ENCODE assay signal across 8 cellular contexts in genomic region chr3:53160335-53160659, GRCh38. TPM values are rescaled to one million over a fixed set of nuclear protein-coding genes. Genes with fewer than 3 reads are reported as not detected.
DNase-seq lines count a peak whose midpoint lies in the region; ATAC-seq and TF ChIP-seq lines count a peak whose summit lies in the region.

No MANE protein-coding gene starts in this region.

- H3K36me3 Mint-ChIP-seq in T-helper 1 cell treated with Interleukin-12 subunit alpha and Interleukin-12 subunit beta and Interleukin-4 antibody, amounts not matched to agents 30 μg/mL and 1 μg/mL, for 36 hours (ENCODE audit: low read depth) = no peaks in the 10 kb centered on the region
- H3K36me3 Mint-ChIP-seq in activated naive CD8-positive, alpha-beta T cell treated with anti-CD3 and anti-CD28 coated beads, Interleukin-2, amount 10 ng/mL, durations not matched to agents 7 days and 5 days = no peaks in the 10 kb centered on the region

- DNase-seq in T-helper 1 cell (no peak), kidney epithelial cell (ENCODE audit: low read depth) (no peak), NCI-H748 treated with DMSO at 0.1 percent for 48 hours (lab: John Stamatoyannopoulos, UW) (no peak), NCI-H526 treated with DMSO at 0.1 percent for 48 hours (lab: John Stamatoyannopoulos, UW) (no peak)
- DNase-seq in activated naive CD8-positive, alpha-beta T cell treated with anti-CD3 and anti-CD28 coated beads, Interleukin-2, amount 10 ng/mL, durations not matched to agents 7 days and 5 days = no peak

- H3K9me3 ChIP-seq in stomach smooth muscle (ENCODE audit: control insufficient read depth in 2 of 2, low read length in 2 of 2) = no peaks in the 10 kb centered on the region

- POLR2A ChIA-PET in activated naive CD8-positive, alpha-beta T cell treated with anti-CD3 and anti-CD28 coated beads, Interleukin-2, amount 10 ng/mL, durations not matched to agents 7 days and 5 days (lab: Charles Lee) = interaction anchor here (0.7 to 1.6 kb wide), 9 partner anchors 9 to 51 kb away, joined by 3 to 5 read pairs (median 3); no protein-coding TSS in a partner anchor

- peak overlapping the region; percentile 63 for H3K4me3 ChIP-seq in kidney epithelial cell (ENCODE audit: low read depth, low read length)
- H3K4me3 ChIP-seq in stomach smooth muscle (ENCODE audit: low read length in 2 of 2) = peak overlapping the region; percentile 56 to 84

- H3K4me3 Mint-ChIP-seq in T-helper 1 cell treated with Interleukin-12 subunit alpha and Interleukin-12 subunit beta and Interleukin-4 antibody, amounts not matched to agents 30 μg/mL and 1 μg/mL, for 36 hours = peak overlapping the region; percentile 92
- H3K4me3 Mint-ChIP-seq in activated naive CD8-positive, alpha-beta T cell treated with anti-CD3 and anti-CD28 coated beads, Interleukin-2, amount 10 ng/mL, durations not matched to agents 7 days and 5 days = peak overlapping the region; percentile 66

- no peaks in the 10 kb centered on the region for H3K9me3 Mint-ChIP-seq in T-helper 1 cell treated with Interleukin-12 subunit alpha and Interleukin-12 subunit beta and Interleukin-4 antibody, amounts not matched to agents 30 μg/mL and 1 μg/mL, for 36 hours
- H3K9me3 Mint-ChIP-seq in activated naive CD8-positive, alpha-beta T cell treated with anti-CD3 and anti-CD28 coated beads, Interleukin-2, amount 10 ng/mL, durations not matched to agents 7 days and 5 days = no peaks in the 10 kb centered on the region

- peaks cover 27% of the 10 kb centered on the region for H3K4me1 ChIP-seq in stomach smooth muscle (ENCODE audit: control insufficient read depth, insufficient read depth, low read length)

- H3K27ac ChIP-seq in stomach smooth muscle (ENCODE audit: low read length) = no peak overlapping the region

- H3K36me3 ChIP-seq in kidney epithelial cell (ENCODE audit: control insufficient read depth, insufficient read depth, low read length) = no peaks in the 10 kb centered on the region
- H3K36me3 ChIP-seq in stomach smooth muscle (ENCODE audit: control insufficient read depth in 2 of 2, insufficient read depth in 2 of 2, low read length in 2 of 2) = no peaks in the 10 kb centered on the region

- H3K27me3 Mint-ChIP-seq in T-helper 1 cell treated with Interleukin-12 subunit alpha and Interleukin-12 subunit beta and Interleukin-4 antibody, amounts not matched to agents 30 μg/mL and 1 μg/mL, for 36 hours (ENCODE audit: low read depth) = peaks cover 42% of the 10 kb centered on the region
- peaks cover 40% of the 10 kb centered on the region for H3K27me3 Mint-ChIP-seq in activated naive CD8-positive, alpha-beta T cell treated with anti-CD3 and anti-CD28 coated beads, Interleukin-2, amount 10 ng/mL, durations not matched to agents 7 days and 5 days

- TF ChIP-seq CTCF in kidney epithelial cell (IDR thresholded peaks at IDR 0.05; ENCODE audit: insufficient read depth, low read length, poor library complexity, severe bottlenecking) = no peak

- no peak for ATAC-seq in activated naive CD8-positive, alpha-beta T cell treated with anti-CD3 and anti-CD28 coated beads, Interleukin-2, amount 10 ng/mL, durations not matched to agents 7 days and 5 days (ENCODE audit: low read depth)
- ATAC-seq in esophagus mucosa = no peak

- H3K9ac ChIP-seq in stomach smooth muscle (ENCODE audit: low read length in 2 of 2) = peak overlapping the region in 1 of 2 donors; percentile 60

- H3K4me1 Mint-ChIP-seq in T-helper 1 cell treated with Interleukin-12 subunit alpha and Interleukin-12 subunit beta and Interleukin-4 antibody, amounts not matched to agents 30 μg/mL and 1 μg/mL, for 36 hours (ENCODE audit: low read depth) = peaks cover 22% of the 10 kb centered on the region
- peaks cover 15% of the 10 kb centered on the region for H3K4me1 Mint-ChIP-seq in activated naive CD8-positive, alpha-beta T cell treated with anti-CD3 and anti-CD28 coated beads, Interleukin-2, amount 10 ng/mL, durations not matched to agents 7 days and 5 days

- H3K27me3 ChIP-seq in kidney epithelial cell (ENCODE audit: control insufficient read depth, insufficient read depth, low read length) = peaks cover 4% of the 10 kb centered on the region
- H3K27me3 ChIP-seq in stomach smooth muscle (ENCODE audit: control insufficient read depth in 1 of 2, insufficient read depth in 2 of 2, low read length in 2 of 2) = peaks cover 5 to 7% of the 10 kb centered on the region in 2 donors

- H3K27ac Mint-ChIP-seq in T-helper 1 cell treated with Interleukin-12 subunit alpha and Interleukin-12 subunit beta and Interleukin-4 antibody, amounts not matched to agents 30 μg/mL and 1 μg/mL, for 36 hours = peak overlapping the region; percentile 73
- H3K27ac Mint-ChIP-seq in activated naive CD8-positive, alpha-beta T cell treated with anti-CD3 and anti-CD28 coated beads, Interleukin-2, amount 10 ng/mL, durations not matched to agents 7 days and 5 days = peak overlapping the region; percentile 43

RNA-seq across cellular contexts. Expression of gene PRKCD, which starts 0.7 kb away (rescaled TPM):
- total RNA-seq in activated naive CD8-positive, alpha-beta T cell treated with anti-CD3 and anti-CD28 coated beads, Interleukin-2, amount 10 ng/mL, durations not matched to agents 7 days and 5 days = 10 to 100 TPM; 20.5 TPM
- total RNA-seq in kidney epithelial cell (6.9 and 10.1 TPM in 2 replicates), esophagus mucosa (21.2 TPM)

RNA-seq across cellular contexts. Expression of gene RFT1, which starts 30.1 kb away (rescaled TPM):
- 10 to 100 TPM; 27.9 to 32.2 TPM for total RNA-seq in activated naive CD8-positive, alpha-beta T cell treated with anti-CD3 and anti-CD28 coated beads, Interleukin-2, amount 10 ng/mL, durations not matched to agents 7 days and 5 days
- total RNA-seq in kidney epithelial cell = 18.6 and 20.3 TPM in 2 replicates
- 15.8 TPM for total RNA-seq in esophagus mucosa
